1 cellular context compared by ENCODE assay signal in the genomic region with DNA sequence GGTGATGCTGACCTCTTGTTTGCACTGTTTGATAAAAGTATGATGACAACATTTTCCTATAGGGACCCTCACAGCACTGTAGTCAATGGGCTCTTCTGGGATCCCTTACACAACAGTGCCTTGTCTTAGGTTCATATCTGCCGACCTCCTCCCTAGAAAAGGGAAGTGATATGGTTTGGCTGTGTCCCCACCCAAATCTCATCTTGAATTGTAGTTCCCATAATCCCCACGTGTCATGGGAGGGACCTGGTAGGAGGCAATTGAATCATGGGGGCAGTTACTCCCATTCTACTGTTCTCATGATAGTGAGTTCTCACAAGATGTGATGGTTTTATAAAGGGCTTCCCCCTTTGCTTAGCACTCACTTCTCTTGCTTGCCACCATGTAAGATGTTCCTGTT.
TF ChIP-seq lines count a peak whose summit lies in the region.

No MANE protein-coding gene starts in this region.

TF ChIP-seq in GM12878, 131 proteins besides CTCF, POLR2A, EP300 and RAD21:
- TF ChIP-seq STAT3 (IDR thresholded peaks at IDR 0.05; ENCODE audit: low read depth, low read length): no peak
- peak; percentile 23; the same call in 1 of the 2 replicates for TF ChIP-seq SPI1 (IDR thresholded peaks at IDR 0.05; ENCODE audit: borderline replicate concordance, insufficient read depth, low read depth, low read length)
